8 cellular contexts compared by ENCODE assay signal in genomic region chr10:105056413-105056812, GRCh38.
"Had no signal": no experiment of that assay in that cellular context is flagged by ENCODE, and none has a peak within 500 bp of the region (broad histone marks: within the 10 kb centered on the region; RNA-seq: fewer than 3 reads in every experiment).

No MANE protein-coding gene starts in this region.

- H3K4me1 ChIP-seq: HAP-1 had no signal

- H3K27ac ChIP-seq: GM23248 had no signal

- H2AFZ ChIP-seq: GM23248, GM23338 had no signal

- H3K9me3 ChIP-seq: HAP-1 had no signal

- H3K4me3 ChIP-seq: GM23248, GM23338, HAP-1 had no signal

- DNase-seq: GM23248, GOT3, H7, H9, HCEC 1CT, HFFc6 had no signal

- H3K36me3 ChIP-seq: HAP-1 had no signal

- H3K4me2 ChIP-seq: GM23338 had no signal

- H3K9ac ChIP-seq: GM23248 had no signal
